Comparison of ENCODE assay signal across 30 cellular contexts in genomic region chr22:17233348-17234043, GRCh38.
"Had no signal": no experiment of that assay in that cellular context is flagged by ENCODE, and none has a peak within 500 bp of the region (broad histone marks: within the 10 kb centered on the region; RNA-seq: fewer than 3 reads in every experiment).

No MANE protein-coding gene starts in this region.

- H3K4me1 ChIP-seq: colonic mucosa, left ventricle myocardium inferior, pancreas, uterus had no signal

- H3K4me3 Mint-ChIP-seq: activated CD4-positive, alpha-beta T cell treated with anti-CD3 and anti-CD28 coated beads, Interleukin-2, amount 10 ng/mL, durations not matched to agents 7 days and 5 days; activated CD8-positive, alpha-beta T cell treated with anti-CD3 and anti-CD28 coated beads for 36 hours; activated T-cell treated with anti-CD3 and anti-CD28 coated beads, Interleukin-2, amount 50 U/mL, for 72 hours; natural killer cell treated with Interleukin-12 subunit alpha and Interleukin-12 subunit beta and Interleukin-15 and Interleukin-18, amount 100 ng/mL, for 72 hours; stimulated activated memory B cell treated with anti-CD40 and anti-IgM and Interleukin-4, amounts not matched to agents 10 μg/mL and 1 μg/mL and 100 μg/mL, for 72 hours; stimulated activated naive CD8-positive, alpha-beta T cell treated with anti-CD3 and anti-CD28 coated beads, Interleukin-15, amount 100 ng/mL, for 72 hours; T-helper 1 cell treated with Interleukin-12 subunit alpha and Interleukin-12 subunit beta and Interleukin-4 antibody, amounts not matched to agents 30 μg/mL and 1 μg/mL, for 36 hours; type B pancreatic cell had no signal

- DNase-seq: activated CD4-positive, alpha-beta T cell treated with anti-CD3 and anti-CD28 coated beads for 1 hour; activated CD4-positive, alpha-beta T cell treated with anti-CD3 and anti-CD28 coated beads, Interleukin-2, amount 10 ng/mL, durations not matched to agents 7 days and 5 days; activated CD8-positive, alpha-beta T cell treated with anti-CD3 and anti-CD28 coated beads for 36 hours; activated naive CD4-positive, alpha-beta T cell; activated T-cell treated with anti-CD3 and anti-CD28 coated beads, Interleukin-2, amount 50 U/mL, for 72 hours; anterior cingulate cortex; body of pancreas; colonic mucosa; dorsolateral prefrontal cortex; effector memory CD4-positive, alpha-beta T cell; heart right ventricle; left ventricle myocardium inferior; pancreas; stimulated activated CD4-positive, alpha-beta T cell treated with anti-CD3 and anti-CD28 coated beads, Interleukin-1b, Interleukin-23, amount 100 ng/mL, for 48 hours; stimulated activated CD4-positive, alpha-beta T cell treated with anti-CD3 and anti-CD28 coated beads, Interleukin-4, amount 100 ng/mL, for 4 hours; stimulated activated CD8-positive, alpha-beta memory T cell treated with anti-CD3 and anti-CD28 coated beads, Interleukin-4, amount 100 ng/mL, for 48 hours; stimulated activated naive CD8-positive, alpha-beta T cell treated with anti-CD3 and anti-CD28 coated beads, Interleukin-15, amount 100 ng/mL, for 72 hours; substantia nigra; SW 1271; T-helper 9 cell; uterus had no signal

- ATAC-seq: activated CD8-positive, alpha-beta T cell treated with anti-CD3 and anti-CD28 coated beads for 36 hours; activated naive CD4-positive, alpha-beta T cell treated with anti-CD3 and anti-CD28 coated beads, Interleukin-2, amount 50 U/mL, for 72 hours; activated T-cell treated with anti-CD3 and anti-CD28 coated beads, Interleukin-2, amount 50 U/mL, for 72 hours; body of pancreas; natural killer cell treated with Interleukin-12 subunit alpha and Interleukin-12 subunit beta and Interleukin-15 and Interleukin-18, amount 100 ng/mL, for 72 hours; sciatic nerve; stimulated activated memory B cell treated with anti-CD40 and anti-IgM and Interleukin-4, amounts not matched to agents 10 μg/mL and 1 μg/mL and 100 μg/mL, for 72 hours; stimulated activated naive CD8-positive, alpha-beta T cell treated with anti-CD3 and anti-CD28 coated beads, Interleukin-15, amount 100 ng/mL, for 72 hours had no signal

- H3K36me3 Mint-ChIP-seq: activated naive CD4-positive, alpha-beta T cell treated with anti-CD3 and anti-CD28 coated beads, Interleukin-2, amount 50 U/mL, for 72 hours; natural killer cell treated with Interleukin-12 subunit alpha and Interleukin-12 subunit beta and Interleukin-15 and Interleukin-18, amount 100 ng/mL, for 72 hours; stimulated activated memory B cell treated with anti-CD40 and anti-IgM and Interleukin-4, amounts not matched to agents 10 μg/mL and 1 μg/mL and 100 μg/mL, for 72 hours; type B pancreatic cell had no signal

- H3K9me3 Mint-ChIP-seq: activated CD4-positive, alpha-beta T cell treated with anti-CD3 and anti-CD28 coated beads, Interleukin-2, amount 10 ng/mL, durations not matched to agents 7 days and 5 days; activated CD8-positive, alpha-beta T cell treated with anti-CD3 and anti-CD28 coated beads for 36 hours; activated naive CD4-positive, alpha-beta T cell treated with anti-CD3 and anti-CD28 coated beads, Interleukin-2, amount 50 U/mL, for 72 hours; activated T-cell treated with anti-CD3 and anti-CD28 coated beads, Interleukin-2, amount 50 U/mL, for 72 hours; natural killer cell treated with Interleukin-12 subunit alpha and Interleukin-12 subunit beta and Interleukin-15 and Interleukin-18, amount 100 ng/mL, for 72 hours; stimulated activated memory B cell treated with anti-CD40 and anti-IgM and Interleukin-4, amounts not matched to agents 10 μg/mL and 1 μg/mL and 100 μg/mL, for 72 hours; stimulated activated naive CD8-positive, alpha-beta T cell treated with anti-CD3 and anti-CD28 coated beads, Interleukin-15, amount 100 ng/mL, for 72 hours; T-helper 1 cell treated with Interleukin-12 subunit alpha and Interleukin-12 subunit beta and Interleukin-4 antibody, amounts not matched to agents 30 μg/mL and 1 μg/mL, for 36 hours; type B pancreatic cell had no signal

- H3K9me3 ChIP-seq: body of pancreas, colonic mucosa, heart right ventricle, left ventricle myocardium inferior, pancreas, prostate gland, uterus had no signal

- H3K27me3 Mint-ChIP-seq: activated CD4-positive, alpha-beta T cell treated with anti-CD3 and anti-CD28 coated beads, Interleukin-2, amount 10 ng/mL, durations not matched to agents 7 days and 5 days; activated CD8-positive, alpha-beta T cell treated with anti-CD3 and anti-CD28 coated beads for 36 hours; natural killer cell treated with Interleukin-12 subunit alpha and Interleukin-12 subunit beta and Interleukin-15 and Interleukin-18, amount 100 ng/mL, for 72 hours; stimulated activated memory B cell treated with anti-CD40 and anti-IgM and Interleukin-4, amounts not matched to agents 10 μg/mL and 1 μg/mL and 100 μg/mL, for 72 hours; stimulated activated naive CD8-positive, alpha-beta T cell treated with anti-CD3 and anti-CD28 coated beads, Interleukin-15, amount 100 ng/mL, for 72 hours had no signal

- H3K36me3 ChIP-seq: colonic mucosa, heart right ventricle, left ventricle myocardium inferior, pancreas, prostate gland, uterus had no signal

- H3K27ac Mint-ChIP-seq: activated CD4-positive, alpha-beta T cell treated with anti-CD3 and anti-CD28 coated beads, Interleukin-2, amount 10 ng/mL, durations not matched to agents 7 days and 5 days; activated CD8-positive, alpha-beta T cell treated with anti-CD3 and anti-CD28 coated beads for 36 hours; activated naive CD4-positive, alpha-beta T cell treated with anti-CD3 and anti-CD28 coated beads, Interleukin-2, amount 50 U/mL, for 72 hours; activated T-cell treated with anti-CD3 and anti-CD28 coated beads, Interleukin-2, amount 50 U/mL, for 72 hours; natural killer cell treated with Interleukin-12 subunit alpha and Interleukin-12 subunit beta and Interleukin-15 and Interleukin-18, amount 100 ng/mL, for 72 hours; stimulated activated naive CD8-positive, alpha-beta T cell treated with anti-CD3 and anti-CD28 coated beads, Interleukin-15, amount 100 ng/mL, for 72 hours; T-helper 1 cell treated with Interleukin-12 subunit alpha and Interleukin-12 subunit beta and Interleukin-4 antibody, amounts not matched to agents 30 μg/mL and 1 μg/mL, for 36 hours; type B pancreatic cell had no signal

- H3K27me3 ChIP-seq: body of pancreas, colonic mucosa, pancreas, uterus had no signal

- H3K27ac ChIP-seq: body of pancreas, colonic mucosa, dorsolateral prefrontal cortex, heart right ventricle, left ventricle myocardium inferior, pancreas, prostate gland, skin epidermis, uterus had no signal

- H3K4me3 ChIP-seq: body of pancreas, colonic mucosa, dorsolateral prefrontal cortex, heart right ventricle, left ventricle myocardium inferior, lung, pancreas, prostate gland, skin epidermis, uterus had no signal
